In genomic region chr9:132663120-132663519, GRCh38 we compare ENCODE assay signal across 11 cellular contexts.
"Had no signal": no experiment of that assay in that cellular context is flagged by ENCODE, and none has a peak within 500 bp of the region (broad histone marks: within the 10 kb centered on the region; RNA-seq: fewer than 3 reads in every experiment).

No MANE protein-coding gene starts in this region.

- H3K9me3 Mint-ChIP-seq: activated CD4-positive, alpha-beta memory T cell treated with anti-CD3 and anti-CD28 coated beads for 36 hours; activated T-cell treated with anti-CD3 and anti-CD28 coated beads, Interleukin-2, amount 50 U/mL, for 24 hours; stimulated activated naive CD8-positive, alpha-beta T cell treated with anti-CD3 and anti-CD28 coated beads, Interleukin-15, amount 100 ng/mL, for 72 hours had no signal

- DNase-seq: activated CD4-positive, alpha-beta memory T cell treated with anti-CD3 and anti-CD28 coated beads for 36 hours; activated CD4-positive, alpha-beta T cell treated with anti-CD3 and anti-CD28 coated beads for 36 hours; activated effector memory CD4-positive, alpha-beta T cell treated with Interleukin-2 at 50 U/mL for 16 hours; activated naive CD4-positive, alpha-beta T cell treated with anti-CD3 and anti-CD28 coated beads, Interleukin-2, amount 50 U/mL, for 16 hours; activated T-cell treated with anti-CD3 and anti-CD28 coated beads, Interleukin-2, amount 50 U/mL, for 24 hours; effector CD4-positive, alpha-beta T cell; psoas muscle; right lobe of liver; stimulated activated naive CD8-positive, alpha-beta T cell treated with anti-CD3 and anti-CD28 coated beads, Interleukin-15, amount 100 ng/mL, for 72 hours; WERI-Rb-1 had no signal

- H3K4me3 Mint-ChIP-seq: activated CD4-positive, alpha-beta memory T cell treated with anti-CD3 and anti-CD28 coated beads for 36 hours; activated CD4-positive, alpha-beta T cell treated with anti-CD3 and anti-CD28 coated beads for 36 hours; activated T-cell treated with anti-CD3 and anti-CD28 coated beads, Interleukin-2, amount 50 U/mL, for 24 hours; stimulated activated naive CD8-positive, alpha-beta T cell treated with anti-CD3 and anti-CD28 coated beads, Interleukin-15, amount 100 ng/mL, for 72 hours had no signal

- H3K27ac Mint-ChIP-seq: activated CD4-positive, alpha-beta memory T cell treated with anti-CD3 and anti-CD28 coated beads for 36 hours; activated CD4-positive, alpha-beta T cell treated with anti-CD3 and anti-CD28 coated beads for 36 hours; activated T-cell treated with anti-CD3 and anti-CD28 coated beads, Interleukin-2, amount 50 U/mL, for 24 hours; stimulated activated naive CD8-positive, alpha-beta T cell treated with anti-CD3 and anti-CD28 coated beads, Interleukin-15, amount 100 ng/mL, for 72 hours had no signal

- H3K27me3 ChIP-seq: right lobe of liver had no signal

- H3K27ac ChIP-seq: coronary artery, psoas muscle, right lobe of liver, WERI-Rb-1 had no signal

- H3K27me3 Mint-ChIP-seq: activated CD4-positive, alpha-beta memory T cell treated with anti-CD3 and anti-CD28 coated beads for 36 hours; activated CD4-positive, alpha-beta T cell treated with anti-CD3 and anti-CD28 coated beads for 36 hours; activated T-cell treated with anti-CD3 and anti-CD28 coated beads, Interleukin-2, amount 50 U/mL, for 24 hours; stimulated activated naive CD8-positive, alpha-beta T cell treated with anti-CD3 and anti-CD28 coated beads, Interleukin-15, amount 100 ng/mL, for 72 hours had no signal

- H3K4me3 ChIP-seq: coronary artery, psoas muscle, right lobe of liver had no signal

- ATAC-seq: activated CD4-positive, alpha-beta T cell treated with anti-CD3 and anti-CD28 coated beads for 36 hours; psoas muscle; right lobe of liver; stimulated activated naive CD8-positive, alpha-beta T cell treated with anti-CD3 and anti-CD28 coated beads, Interleukin-15, amount 100 ng/mL, for 72 hours had no signal

- H3K9me3 ChIP-seq: psoas muscle, right lobe of liver had no signal
